ENCODE assay signal across 7 cellular contexts in genomic region chr19:43465468-43466120, GRCh38. TPM values are rescaled to one million over a fixed set of nuclear protein-coding genes. Genes with fewer than 3 reads are reported as not detected.
DNase-seq lines count a peak whose midpoint lies in the region; ATAC-seq and TF ChIP-seq lines count a peak whose summit lies in the region.

TSS of gene LYPD3 (minus strand) at chr19:43465608. CDS start at chr19:43465571, 37 bp downstream.

- H3K4me1 Mint-ChIP-seq in HFFc6 (ENCODE audit: low read depth): peaks cover 57% of the 10 kb centered on the region
- peaks cover 61% of the 10 kb centered on the region for H3K4me1 Mint-ChIP-seq in activated CD8-positive, alpha-beta T cell treated with anti-CD3 and anti-CD28 coated beads for 36 hours (ENCODE audit: low read depth)
- peaks cover 31% of the 10 kb centered on the region for H3K4me1 Mint-ChIP-seq in stimulated activated memory B cell treated with anti-CD40 and anti-IgM and Interleukin-4, amounts not matched to agents 10 μg/mL and 1 μg/mL and 100 μg/mL, for 72 hours

- H3K27ac ChIP-seq in right cardiac atrium (ENCODE audit: low read length): no peak within 1 kb of the TSS

- CTCF ChIA-PET in activated CD8-positive, alpha-beta T cell treated with anti-CD3 and anti-CD28 coated beads for 36 hours (lab: Charles Lee): interaction anchor here (1.0 to 5.0 kb wide), 4 partner anchors 15 to 89 kb away, joined by 3 to 31 read pairs (median 3); no protein-coding TSS in a partner anchor

- H3K36me3 Mint-ChIP-seq in HFFc6 (ENCODE audit: low read depth): no peaks in the 10 kb centered on the region
- peaks cover 5% of the 10 kb centered on the region for H3K36me3 Mint-ChIP-seq in activated CD8-positive, alpha-beta T cell treated with anti-CD3 and anti-CD28 coated beads for 36 hours (ENCODE audit: low read depth)
- H3K36me3 Mint-ChIP-seq in stimulated activated memory B cell treated with anti-CD40 and anti-IgM and Interleukin-4, amounts not matched to agents 10 μg/mL and 1 μg/mL and 100 μg/mL, for 72 hours: no peaks in the 10 kb centered on the region

- 32% methylated on average over 24 of the region's 24 CpGs for WGBS in right cardiac atrium

- TF ChIP-seq CTCF in HFFc6 (IDR thresholded peaks at IDR 0.05): no peak
- no peak for TF ChIP-seq CTCF in activated CD8-positive, alpha-beta T cell treated with anti-CD3 and anti-CD28 coated beads for 36 hours (IDR thresholded peaks at IDR 0.05)

- no peak for ATAC-seq in activated CD8-positive, alpha-beta T cell treated with anti-CD3 and anti-CD28 coated beads for 36 hours
- ATAC-seq in right cardiac atrium (no peak), GM18873 (IDR thresholded peaks at IDR 0.05; ENCODE audit: low FRiP score, unreplicated experiment) (no peak)
- no peak for ATAC-seq in stimulated activated memory B cell treated with anti-CD40 and anti-IgM and Interleukin-4, amounts not matched to agents 10 μg/mL and 1 μg/mL and 100 μg/mL, for 72 hours

- H3K27me3 ChIP-seq in right cardiac atrium (ENCODE audit: control insufficient read depth, insufficient read depth): no peaks in the 10 kb centered on the region

- DNase-seq in HFFc6 (peak; percentile 28), right cardiac atrium (peak; percentile 54 to 75 (median 60)), hypothalamus (lab: John Stamatoyannopoulos, UW) (no peak), Ammon's horn (ENCODE audit: low spot score) (no peak)
- no peak for DNase-seq in activated CD8-positive, alpha-beta T cell treated with anti-CD3 and anti-CD28 coated beads for 36 hours

- H3K4me1 ChIP-seq in right cardiac atrium (ENCODE audit: control insufficient read depth, insufficient read depth, low read length): no peaks in the 10 kb centered on the region

- peaks cover 20% of the 10 kb centered on the region for H3K27me3 Mint-ChIP-seq in HFFc6 (ENCODE audit: insufficient read depth)
- H3K27me3 Mint-ChIP-seq in activated CD8-positive, alpha-beta T cell treated with anti-CD3 and anti-CD28 coated beads for 36 hours: no peaks in the 10 kb centered on the region
- H3K27me3 Mint-ChIP-seq in stimulated activated memory B cell treated with anti-CD40 and anti-IgM and Interleukin-4, amounts not matched to agents 10 μg/mL and 1 μg/mL and 100 μg/mL, for 72 hours: peaks cover 13% of the 10 kb centered on the region

- no peaks in the 10 kb centered on the region for H3K9me3 Mint-ChIP-seq in HFFc6
- H3K9me3 Mint-ChIP-seq in activated CD8-positive, alpha-beta T cell treated with anti-CD3 and anti-CD28 coated beads for 36 hours: no peaks in the 10 kb centered on the region
- H3K9me3 Mint-ChIP-seq in stimulated activated memory B cell treated with anti-CD40 and anti-IgM and Interleukin-4, amounts not matched to agents 10 μg/mL and 1 μg/mL and 100 μg/mL, for 72 hours: no peaks in the 10 kb centered on the region

- peak within 1 kb of the TSS; percentile 69 for H3K4me3 ChIP-seq in right cardiac atrium (ENCODE audit: low read length)

- no peak within 1 kb of the TSS for H3K27ac Mint-ChIP-seq in HFFc6
- H3K27ac Mint-ChIP-seq in activated CD8-positive, alpha-beta T cell treated with anti-CD3 and anti-CD28 coated beads for 36 hours: peak within 1 kb of the TSS; percentile 94
- peak within 1 kb of the TSS; percentile 70 for H3K27ac Mint-ChIP-seq in stimulated activated memory B cell treated with anti-CD40 and anti-IgM and Interleukin-4, amounts not matched to agents 10 μg/mL and 1 μg/mL and 100 μg/mL, for 72 hours

- H3K9me3 ChIP-seq in right cardiac atrium (ENCODE audit: control insufficient read depth, low read length): no peaks in the 10 kb centered on the region

- H3K4me3 Mint-ChIP-seq in HFFc6: peak within 1 kb of the TSS; percentile 91; the same call in 1 of the 2 replicates
- peak within 1 kb of the TSS; percentile 84 for H3K4me3 Mint-ChIP-seq in activated CD8-positive, alpha-beta T cell treated with anti-CD3 and anti-CD28 coated beads for 36 hours
- peak within 1 kb of the TSS; percentile 93 for H3K4me3 Mint-ChIP-seq in stimulated activated memory B cell treated with anti-CD40 and anti-IgM and Interleukin-4, amounts not matched to agents 10 μg/mL and 1 μg/mL and 100 μg/mL, for 72 hours

- POLR2A ChIA-PET in activated CD8-positive, alpha-beta T cell treated with anti-CD3 and anti-CD28 coated beads for 36 hours (lab: Charles Lee): interaction anchor here (1.2 to 4.5 kb wide), 2 partner anchors 9 to 18 kb away, joined by 3 to 23 read pairs; no protein-coding TSS in a partner anchor

- intact Hi-C loops in activated CD8-positive, alpha-beta T cell treated with anti-CD3 and anti-CD28 coated beads for 36 hours (cut with micrococcal nuclease): no loop called here
- intact Hi-C loops in right cardiac atrium (cut with DNase I): no loop called here

RNA-seq across cellular contexts. Expression of gene LYPD3, which starts in this region (rescaled TPM):
- under 1 TPM; 0.17 to 0.35 (median 0.22) TPM for total RNA-seq in HFFc6 (2021; fragmentation: NEBNext Ultra II Directional; extraction: Animal tissue kit (Norgen Biotek cat#: 25700))
- total RNA-seq in activated CD8-positive, alpha-beta T cell treated with anti-CD3 and anti-CD28 coated beads for 36 hours: 1 to 10 TPM; 4.4 to 4.9 TPM
- total RNA-seq in right cardiac atrium: 1 to 10 TPM in 1 of 4 donors, under 1 TPM in 3; 0.53 to 1.5 (median 0.75) TPM
- polyA plus RNA-seq in right cardiac atrium: 0.97 TPM

Comparison
In these comparisons a context has a peak if more than half of its experiments do, and no peak if none do; other contexts are left out.
1. Peak in DNase-seq in HFFc6; RNA of the gene not detected or under 1 TPM.
2. DNase-seq: peak in right cardiac atrium (3 of 3); none in activated CD8-positive, alpha-beta T cell treated with anti-CD3 and anti-CD28 coated beads for 36 hours (single experiment), hypothalamus (0 of 51) and Ammon's horn (single experiment).
3. Peak in every context shown above with its lines, with median percentiles within 50 percentile points of each other: H3K4me3 Mint-ChIP-seq.